In genomic region chr9:137227057-137227852, GRCh38 we compare ENCODE assay signal across 8 cellular contexts. TPM values are rescaled to one million over a fixed set of nuclear protein-coding genes. Genes with fewer than 3 reads are reported as not detected.
DNase-seq lines count a peak whose midpoint lies in the region; ATAC-seq and TF ChIP-seq lines count a peak whose summit lies in the region.

RNF224 (plus strand) TSS chr9:137227502; CDS start chr9:137228336, 834 bp downstream.

- CTCF ChIA-PET in activated CD4-positive, alpha-beta memory T cell treated with anti-CD3 and anti-CD28 coated beads for 36 hours (lab: Charles Lee): interaction anchor here (0.7 to 6.6 kb wide), 28 partner anchors 9 to 198 kb away, joined by 3 to 54 read pairs (median 4); partner anchors contain the start of genes DPP7, NDOR1, NELFB and TMEM203

- no peaks in the 10 kb centered on the region for H3K79me2 ChIP-seq in GM23338 (replicated peaks; ENCODE audit: insufficient read depth)

- no peak within 1 kb of the TSS for H3K27ac Mint-ChIP-seq in GM23338
- H3K27ac Mint-ChIP-seq in activated CD4-positive, alpha-beta memory T cell treated with anti-CD3 and anti-CD28 coated beads for 36 hours: peak within 1 kb of the TSS; percentile 64
- peak within 1 kb of the TSS; percentile 1 for H3K27ac Mint-ChIP-seq in memory B cell

- intact Hi-C loops in activated CD4-positive, alpha-beta memory T cell treated with anti-CD3 and anti-CD28 coated beads for 36 hours (cut with micrococcal nuclease): no loop called here
- intact Hi-C loops in dorsolateral prefrontal cortex (cut with DNase I): loop anchor here (2.0 to 5.0 kb wide), 2 partner anchors 104 to 110 kb away; no protein-coding TSS in a partner anchor

- DNase-seq in AG08396 (ENCODE audit: low spot score) (peak; percentile 86), GM23338 (ENCODE audit: low spot score) (peak; percentile 93), NCI-H526 treated with DMSO at 0.1 percent for 48 hours (lab: John Stamatoyannopoulos, UW) (peak; percentile 23), dorsolateral prefrontal cortex (peak; percentile 64 to 84 (median 75)), memory B cell (ENCODE audit: low spot score in 2 of 2) (peak; percentile 78 to 84), GF-D8 (lab: John Stamatoyannopoulos, UW) (no peak)
- peak; percentile 86 for DNase-seq in activated CD4-positive, alpha-beta memory T cell treated with anti-CD3 and anti-CD28 coated beads for 36 hours
- peak; percentile 73 to 74 for DNase-seq in stimulated activated CD8-positive, alpha-beta memory T cell treated with anti-CD3 and anti-CD28 coated beads, Interleukin-15, amount 100 ng/mL, for 48 hours (ENCODE audit: low read depth in 2 of 2)

- no peak within 1 kb of the TSS for H2AFZ ChIP-seq in GM23338

- peaks cover 2% of the 10 kb centered on the region; the same call in 2 of the 3 replicates for H3K4me1 Mint-ChIP-seq in GM23338
- peaks cover 5% of the 10 kb centered on the region for H3K4me1 Mint-ChIP-seq in activated CD4-positive, alpha-beta memory T cell treated with anti-CD3 and anti-CD28 coated beads for 36 hours (ENCODE audit: low read depth)
- H3K4me1 Mint-ChIP-seq in memory B cell: peaks cover 7% of the 10 kb centered on the region

- H3K4me2 ChIP-seq in GM23338: peak within 1 kb of the TSS; percentile 66; the same call in 1 of the 2 replicates

- POLR2A ChIA-PET in activated CD4-positive, alpha-beta memory T cell treated with anti-CD3 and anti-CD28 coated beads for 36 hours (lab: Charles Lee): interaction anchor here (0.6 to 6.8 kb wide), 2 partner anchors 14 to 107 kb away, joined by 3 to 38 read pairs; partner anchors contain the start of gene TUBB4B

- TF ChIP-seq CTCF in GM23338 (conservative IDR thresholded peaks at IDR 0.05; ENCODE audit: low read depth in 2 of 2) (peak; percentile 87 to 98), dorsolateral prefrontal cortex (IDR thresholded peaks at IDR 0.05 in 54 of 56, conservative IDR thresholded peaks at IDR 0.05 in 2 of 56; ENCODE audit: low read depth in 1 of 56, partially characterized antibody in 56 of 56) (peak; percentile 49 to 94 (median 87))

- no peaks in the 10 kb centered on the region for H3K36me3 Mint-ChIP-seq in GM23338 (ENCODE audit: low read depth)
- H3K36me3 Mint-ChIP-seq in activated CD4-positive, alpha-beta memory T cell treated with anti-CD3 and anti-CD28 coated beads for 36 hours: no peaks in the 10 kb centered on the region
- peaks cover 2% of the 10 kb centered on the region for H3K36me3 Mint-ChIP-seq in memory B cell

- H3K4me3 ChIP-seq in GM23338: no peak within 1 kb of the TSS
- no peak within 1 kb of the TSS for H3K4me3 ChIP-seq in dorsolateral prefrontal cortex

- no peaks in the 10 kb centered on the region; the same call in 1 of the 2 replicates for H3K4me1 ChIP-seq in GM23338 (ENCODE audit: insufficient read depth)

- H3K27me3 Mint-ChIP-seq in GM23338 (ENCODE audit: insufficient read depth, low read depth, poor library complexity) (peaks cover 3% of the 10 kb centered on the region), memory B cell (peaks cover 6% of the 10 kb centered on the region)
- peaks cover 5% of the 10 kb centered on the region for H3K27me3 Mint-ChIP-seq in activated CD4-positive, alpha-beta memory T cell treated with anti-CD3 and anti-CD28 coated beads for 36 hours

- H3F3A ChIP-seq in GM23338 (replicated peaks; ENCODE audit: low read depth): 0 out of 2 replicates have a peak, but pooled peaks cover 6% of the 10 kb centered on the region

- H3K9me2 ChIP-seq in GM23338 (ENCODE audit: insufficient read depth): no peaks in the 10 kb centered on the region

- H4K20me1 ChIP-seq in GM23338 (replicated peaks; ENCODE audit: insufficient read depth): no peaks in the 10 kb centered on the region

- ATAC-seq in GM23338 (peak; percentile 62), memory B cell (ENCODE audit: low read depth) (peak; percentile 42)

- H3K36me3 ChIP-seq in GM23338 (ENCODE audit: insufficient read depth): no peaks in the 10 kb centered on the region

- H3K4me3 Mint-ChIP-seq in GM23338: no peak within 1 kb of the TSS
- no peak within 1 kb of the TSS for H3K4me3 Mint-ChIP-seq in activated CD4-positive, alpha-beta memory T cell treated with anti-CD3 and anti-CD28 coated beads for 36 hours
- no peak within 1 kb of the TSS for H3K4me3 Mint-ChIP-seq in memory B cell

- H3K9me3 Mint-ChIP-seq in GM23338: no peaks in the 10 kb centered on the region
- no peaks in the 10 kb centered on the region for H3K9me3 Mint-ChIP-seq in activated CD4-positive, alpha-beta memory T cell treated with anti-CD3 and anti-CD28 coated beads for 36 hours
- no peaks in the 10 kb centered on the region for H3K9me3 Mint-ChIP-seq in memory B cell

- H3K27me3 ChIP-seq in GM23338 (ENCODE audit: insufficient read depth) (peaks cover 9% of the 10 kb centered on the region; the same call in 1 of the 2 replicates), dorsolateral prefrontal cortex (peaks cover 0 to 37% (median 0%) of the 10 kb centered on the region in 45 donors)

- H3K27ac ChIP-seq in GM23338 (ENCODE audit: low read depth) (no peak within 1 kb of the TSS), dorsolateral prefrontal cortex (no peak within 1 kb of the TSS)

TF ChIP-seq in GM23338, 12 proteins besides CTCF, POLR2A, EP300 and RAD21:
- TF ChIP-seq JUNB (IDR thresholded peaks at IDR 0.05; ENCODE audit: unreplicated experiment) (no peak), ZNF114 (CRISPR knock-in tag; IDR thresholded peaks at IDR 0.05) (no peak), REST (IDR thresholded peaks at IDR 0.05; ENCODE audit: unreplicated experiment) (no peak)
TF ChIP-seq in GM23338: peak in this region for 0.

RNA-seq across cellular contexts. Expression of gene RNF224, which starts in this region (rescaled TPM):
- total RNA-seq in GM23338 (2014; rRNA removed; shearing (Covaris generic)): 0.63 TPM in 1 of 2 replicates, not detected in the other
- polyA plus RNA-seq in GM23338 (2016; fragmentation: Nextera tagmentation; extraction: Ambion mirVana): not detected in 2 replicates
- total RNA-seq in activated CD4-positive, alpha-beta memory T cell treated with anti-CD3 and anti-CD28 coated beads for 36 hours: not detected
- total RNA-seq in dorsolateral prefrontal cortex: under 1 TPM in 1 of 120 experiments, not detected in 119; 0.26 TPM

Comparison
In these comparisons a context has a peak if more than half of its experiments do, and no peak if none do; other contexts are left out.
1. Peak in DNase-seq, ATAC-seq and H3K4me2 ChIP-seq in GM23338; RNA of the gene not detected or under 1 TPM.
2. Peak in DNase-seq in activated CD4-positive, alpha-beta memory T cell treated with anti-CD3 and anti-CD28 coated beads for 36 hours; RNA of the gene not detected or under 1 TPM.
3. Peak in DNase-seq in dorsolateral prefrontal cortex; RNA of the gene not detected or under 1 TPM.